Comparison of ENCODE assay signal across 9 cellular contexts in the genomic region with DNA sequence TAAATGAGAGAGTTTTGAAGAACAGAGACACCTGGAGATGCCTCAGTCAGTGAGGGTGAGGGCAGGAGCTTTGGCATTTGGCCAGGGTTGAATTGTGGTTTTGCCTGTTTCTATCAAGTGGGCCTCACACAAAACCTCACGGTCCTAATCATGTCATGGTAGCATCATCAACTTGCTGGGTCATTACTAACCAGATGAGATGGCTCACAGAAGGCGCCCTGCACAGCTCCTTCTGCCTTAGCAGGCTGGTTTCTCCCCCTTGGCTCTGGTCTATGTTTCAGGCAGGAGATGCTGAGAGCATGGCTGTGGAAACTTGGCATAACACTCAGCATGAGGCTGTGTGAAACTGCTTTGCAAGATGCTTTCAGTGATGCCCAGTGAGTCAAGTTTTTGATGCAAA.
DNase-seq lines count a peak whose midpoint lies in the region; ATAC-seq and TF ChIP-seq lines count a peak whose summit lies in the region.
"Had no signal": no experiment of that assay in that cellular context is flagged by ENCODE, and none has a peak within 500 bp of the region (broad histone marks: within the 10 kb centered on the region; RNA-seq: fewer than 3 reads in every experiment).

No MANE protein-coding gene starts in this region.

- H3K36me3 ChIP-seq in SJCRH30 (no peaks in the 10 kb centered on the region), tibial artery (peaks cover 0 to 9% (median 0%) of the 10 kb centered on the region in 3 donors)

- H3K9me3 ChIP-seq in SJCRH30 (replicated peaks) (no peaks in the 10 kb centered on the region), tibial artery (no peaks in the 10 kb centered on the region)

- H3K4me3 ChIP-seq in SJCRH30 (no peak overlapping the region), tibial artery (no peak overlapping the region)
- H3K4me3 ChIP-seq: cardiac muscle cell had no signal

- ATAC-seq in GM19372 (IDR thresholded peaks at IDR 0.05; ENCODE audit: low read depth, unreplicated experiment) (peak; percentile 65), HG03460 (IDR thresholded peaks at IDR 0.05; ENCODE audit: unreplicated experiment) (peak; percentile 73)

- DNase-seq in DMS153 (lab: John Stamatoyannopoulos, UW), result peak; percentile 64
- peak; percentile 81 to 89 for DNase-seq in SJCRH30
- peak; percentile 88 for DNase-seq in kidney tubule cell (ENCODE audit: low spot score)
- DNase-seq in tibial artery, result no peak
- DNase-seq in effector CD8-positive, alpha-beta T cell (lab: John Stamatoyannopoulos, UW), result no peak
- DNase-seq in retina, result no peak

- no peak for TF ChIP-seq CTCF in tibial artery (IDR thresholded peaks at IDR 0.05)

- intact Hi-C loops in tibial artery (cut with DNase I; ENCODE audit: low total_unique reads), result no loop called here

- peak overlapping the region; percentile 22; the same call in 1 of the 2 replicates for H3K27ac ChIP-seq in SJCRH30
- H3K27ac ChIP-seq in tibial artery, result no peak overlapping the region
- H3K27ac ChIP-seq: cardiac muscle cell had no signal

- H3K4me1 ChIP-seq in SJCRH30 (peaks cover 41% of the 10 kb centered on the region), tibial artery (peaks cover 0 to 17% (median 8%) of the 10 kb centered on the region in 4 donors)

- no peaks in the 10 kb centered on the region for H3K27me3 ChIP-seq in SJCRH30
- H3K27me3 ChIP-seq in tibial artery, result no peaks in the 10 kb centered on the region
- H3K27me3 ChIP-seq: cardiac muscle cell had no signal

Comparison
In these comparisons a context has a peak if more than half of its experiments do, and no peak if none do; other contexts are left out.
1. DNase-seq: peak in DMS153 (single experiment), SJCRH30 (2 of 2) and kidney tubule cell (single experiment); none in tibial artery (0 of 2), effector CD8-positive, alpha-beta T cell (single experiment) and retina (single experiment).